Comparison of ENCODE assay signal across 1 cellular context in the genomic region with DNA sequence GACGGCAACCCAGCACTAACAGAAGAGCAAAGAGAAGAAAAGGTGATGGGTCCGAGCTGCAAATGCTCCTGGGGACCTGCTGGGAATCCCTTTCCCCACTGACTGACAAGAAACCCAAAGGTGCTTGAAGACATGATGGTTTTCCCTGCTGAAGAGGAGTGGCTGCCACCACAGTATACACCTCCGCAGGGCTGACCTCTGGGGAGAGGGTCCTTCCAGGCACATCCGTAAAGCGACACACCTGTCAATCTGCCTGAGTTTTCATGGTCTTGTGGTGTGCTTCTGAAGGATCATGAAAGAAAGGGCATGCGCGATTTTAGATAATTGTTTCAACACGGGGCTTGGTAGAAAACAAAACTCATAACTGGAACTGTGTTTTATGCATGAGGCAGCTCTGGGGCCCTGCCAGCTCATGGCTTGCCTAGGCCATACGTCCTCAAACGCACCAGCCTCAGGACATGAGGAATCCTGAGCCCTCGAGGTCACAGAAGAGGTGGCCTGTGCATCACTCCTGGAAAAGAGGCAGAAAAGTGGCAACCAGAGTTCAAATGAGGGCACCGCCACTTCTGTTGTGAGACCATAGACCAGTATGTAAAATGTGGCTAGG.
TF ChIP-seq lines count a peak whose summit lies in the region.

No MANE protein-coding gene starts in this region.

TF ChIP-seq in HepG2, 621 proteins besides CTCF, POLR2A, EP300 and RAD21:
- TF ChIP-seq GFI1 (CRISPR knock-in tag; IDR thresholded peaks at IDR 0.05; ENCODE audit: borderline replicate concordance), result no peak
- TF ChIP-seq ZFP36L1 (CRISPR knock-in tag; IDR thresholded peaks at IDR 0.05), result 0 out of 2 replicates have a peak, but pooled peaks have one; percentile 26
- TF ChIP-seq, protein P1, sequence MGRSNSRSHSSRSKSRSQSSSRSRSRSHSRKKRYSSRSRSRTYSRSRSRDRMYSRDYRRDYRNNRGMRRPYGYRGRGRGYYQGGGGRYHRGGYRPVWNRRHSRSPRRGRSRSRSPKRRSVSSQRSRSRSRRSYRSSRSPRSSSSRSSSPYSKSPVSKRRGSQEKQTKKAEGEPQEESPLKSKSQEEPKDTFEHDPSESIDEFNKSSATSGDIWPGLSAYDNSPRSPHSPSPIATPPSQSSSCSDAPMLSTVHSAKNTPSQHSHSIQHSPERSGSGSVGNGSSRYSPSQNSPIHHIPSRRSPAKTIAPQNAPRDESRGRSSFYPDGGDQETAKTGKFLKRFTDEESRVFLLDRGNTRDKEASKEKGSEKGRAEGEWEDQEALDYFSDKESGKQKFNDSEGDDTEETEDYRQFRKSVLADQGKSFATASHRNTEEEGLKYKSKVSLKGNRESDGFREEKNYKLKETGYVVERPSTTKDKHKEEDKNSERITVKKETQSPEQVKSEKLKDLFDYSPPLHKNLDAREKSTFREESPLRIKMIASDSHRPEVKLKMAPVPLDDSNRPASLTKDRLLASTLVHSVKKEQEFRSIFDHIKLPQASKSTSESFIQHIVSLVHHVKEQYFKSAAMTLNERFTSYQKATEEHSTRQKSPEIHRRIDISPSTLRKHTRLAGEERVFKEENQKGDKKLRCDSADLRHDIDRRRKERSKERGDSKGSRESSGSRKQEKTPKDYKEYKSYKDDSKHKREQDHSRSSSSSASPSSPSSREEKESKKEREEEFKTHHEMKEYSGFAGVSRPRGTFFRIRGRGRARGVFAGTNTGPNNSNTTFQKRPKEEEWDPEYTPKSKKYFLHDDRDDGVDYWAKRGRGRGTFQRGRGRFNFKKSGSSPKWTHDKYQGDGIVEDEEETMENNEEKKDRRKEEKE (IDR thresholded peaks at IDR 0.05), result no peak
- TF ChIP-seq ZNF546 (CRISPR knock-in tag; conservative IDR thresholded peaks at IDR 0.05), result no peak
- TF ChIP-seq, protein P2, sequence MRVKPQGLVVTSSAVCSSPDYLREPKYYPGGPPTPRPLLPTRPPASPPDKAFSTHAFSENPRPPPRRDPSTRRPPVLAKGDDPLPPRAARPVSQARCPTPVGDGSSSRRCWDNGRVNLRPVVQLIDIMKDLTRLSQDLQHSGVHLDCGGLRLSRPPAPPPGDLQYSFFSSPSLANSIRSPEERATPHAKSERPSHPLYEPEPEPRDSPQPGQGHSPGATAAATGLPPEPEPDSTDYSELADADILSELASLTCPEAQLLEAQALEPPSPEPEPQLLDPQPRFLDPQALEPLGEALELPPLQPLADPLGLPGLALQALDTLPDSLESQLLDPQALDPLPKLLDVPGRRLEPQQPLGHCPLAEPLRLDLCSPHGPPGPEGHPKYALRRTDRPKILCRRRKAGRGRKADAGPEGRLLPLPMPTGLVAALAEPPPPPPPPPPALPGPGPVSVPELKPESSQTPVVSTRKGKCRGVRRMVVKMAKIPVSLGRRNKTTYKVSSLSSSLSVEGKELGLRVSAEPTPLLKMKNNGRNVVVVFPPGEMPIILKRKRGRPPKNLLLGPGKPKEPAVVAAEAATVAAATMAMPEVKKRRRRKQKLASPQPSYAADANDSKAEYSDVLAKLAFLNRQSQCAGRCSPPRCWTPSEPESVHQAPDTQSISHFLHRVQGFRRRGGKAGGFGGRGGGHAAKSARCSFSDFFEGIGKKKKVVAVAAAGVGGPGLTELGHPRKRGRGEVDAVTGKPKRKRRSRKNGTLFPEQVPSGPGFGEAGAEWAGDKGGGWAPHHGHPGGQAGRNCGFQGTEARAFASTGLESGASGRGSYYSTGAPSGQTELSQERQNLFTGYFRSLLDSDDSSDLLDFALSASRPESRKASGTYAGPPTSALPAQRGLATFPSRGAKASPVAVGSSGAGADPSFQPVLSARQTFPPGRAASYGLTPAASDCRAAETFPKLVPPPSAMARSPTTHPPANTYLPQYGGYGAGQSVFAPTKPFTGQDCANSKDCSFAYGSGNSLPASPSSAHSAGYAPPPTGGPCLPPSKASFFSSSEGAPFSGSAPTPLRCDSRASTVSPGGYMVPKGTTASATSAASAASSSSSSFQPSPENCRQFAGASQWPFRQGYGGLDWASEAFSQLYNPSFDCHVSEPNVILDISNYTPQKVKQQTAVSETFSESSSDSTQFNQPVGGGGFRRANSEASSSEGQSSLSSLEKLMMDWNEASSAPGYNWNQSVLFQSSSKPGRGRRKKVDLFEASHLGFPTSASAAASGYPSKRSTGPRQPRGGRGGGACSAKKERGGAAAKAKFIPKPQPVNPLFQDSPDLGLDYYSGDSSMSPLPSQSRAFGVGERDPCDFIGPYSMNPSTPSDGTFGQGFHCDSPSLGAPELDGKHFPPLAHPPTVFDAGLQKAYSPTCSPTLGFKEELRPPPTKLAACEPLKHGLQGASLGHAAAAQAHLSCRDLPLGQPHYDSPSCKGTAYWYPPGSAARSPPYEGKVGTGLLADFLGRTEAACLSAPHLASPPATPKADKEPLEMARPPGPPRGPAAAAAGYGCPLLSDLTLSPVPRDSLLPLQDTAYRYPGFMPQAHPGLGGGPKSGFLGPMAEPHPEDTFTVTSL (CRISPR knock-in tag; IDR thresholded peaks at IDR 0.05; ENCODE audit: borderline replicate concordance), result no peak
- TF ChIP-seq MTF1 (CRISPR knock-in tag; IDR thresholded peaks at IDR 0.05), result no peak
- TF ChIP-seq EED (CRISPR knock-in tag; IDR thresholded peaks at IDR 0.05), result no peak
- TF ChIP-seq ELF3 (CRISPR knock-in tag; IDR thresholded peaks at IDR 0.05), result no peak
TF ChIP-seq in HepG2: peak in this region for 1.
